In the genomic region with DNA sequence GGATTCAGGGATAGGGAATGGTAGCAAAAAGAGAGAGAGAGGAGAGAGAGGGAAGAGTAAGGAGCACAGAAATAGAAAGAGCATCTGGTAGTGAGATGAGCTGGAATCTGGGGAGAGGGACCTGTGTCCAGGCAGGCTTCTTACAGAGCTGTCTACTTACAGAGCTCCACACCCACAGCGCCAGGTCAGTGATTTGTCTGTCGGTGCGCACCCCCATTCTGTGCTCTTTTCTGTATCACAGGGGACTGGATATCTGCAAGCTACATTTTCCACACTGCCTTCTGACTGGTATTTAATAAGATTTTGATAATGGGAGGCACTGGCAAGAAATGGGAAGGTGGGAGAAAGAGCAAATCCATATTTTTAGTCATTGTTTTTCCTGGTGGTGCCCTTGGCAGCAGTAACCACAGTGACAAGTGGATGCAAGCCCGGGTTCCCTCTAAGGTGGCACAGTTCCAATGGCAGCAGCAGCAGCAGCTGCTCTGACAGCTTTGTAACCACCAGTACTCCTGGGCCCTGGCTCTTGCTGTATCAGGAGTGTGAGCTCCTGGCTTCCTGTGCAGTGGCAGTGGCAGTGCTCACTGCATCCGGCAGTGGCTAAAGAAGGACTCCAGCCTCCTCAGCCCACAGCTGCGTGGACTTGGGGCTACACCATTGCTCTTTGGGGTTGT, we compare ENCODE assay signal across 11 cellular contexts.
DNase-seq lines count a peak whose midpoint lies in the region; ATAC-seq, FAIRE-seq and TF ChIP-seq lines count a peak whose summit lies in the region.
"Had no signal": no experiment of that assay in that cellular context is flagged by ENCODE, and none has a peak within 500 bp of the region (broad histone marks: within the 10 kb centered on the region; RNA-seq: fewer than 3 reads in every experiment).

No MANE protein-coding gene starts in this region.

- whole genome bisulfite sequencing in A549 (ENCODE audit: missing lambda C conversion rate), result 77% methylated on average over 6 of the region's 6 CpGs

- TF ChIP-seq POLR2A in A549 (IDR thresholded peaks at IDR 0.05; ENCODE audit: low read length), result no peak
- no peak for TF ChIP-seq POLR2A in erythroblast (IDR thresholded peaks at IDR 0.05; ENCODE audit: low read length)

- no peak overlapping the region for H3K4me2 ChIP-seq in A549

- no peak overlapping the region for H3K27ac Mint-ChIP-seq in WTC11
- H3K27ac Mint-ChIP-seq: activated naive CD8-positive, alpha-beta T cell had no signal

- TF ChIP-seq CTCF in A549 (IDR thresholded peaks at IDR 0.05) (no peak), WTC11 (IDR thresholded peaks at IDR 0.05) (no peak), right atrium auricular region (IDR thresholded peaks at IDR 0.05) (no peak)

- CTCF ChIA-PET in A549 (lab: Yijun Ruan, JAX) (interaction anchor here (0.8 kb wide), 1 partner anchor 11 kb away, joined by 3 read pairs; no protein-coding TSS in a partner anchor), WTC11 (lab: Charles Lee) (interaction anchor here (1.3 kb wide), 1 partner anchor 18 kb away, joined by 10 read pairs; no protein-coding TSS in a partner anchor)

- no peak for FAIRE-seq in A549 (lab: Jason Lieb, UNC)
- FAIRE-seq: GM12878 had no signal

- H3K4me1 ChIP-seq in A549 (peaks cover 37% of the 10 kb centered on the region), right atrium auricular region (peaks cover 0 to 10% of the 10 kb centered on the region in 2 donors)

- H3K4me3 Mint-ChIP-seq in WTC11, result no peak overlapping the region
- H3K4me3 Mint-ChIP-seq: activated naive CD8-positive, alpha-beta T cell had no signal

- peak overlapping the region; percentile 47 to 82; a peak in 5 of 6 replicates for H3K27ac ChIP-seq in A549
- peak overlapping the region; percentile 51 to 77 for H3K27ac ChIP-seq in right atrium auricular region

- TF ChIP-seq RAD21 in A549 (conservative IDR thresholded peaks at IDR 0.05 in 1 of 2, IDR thresholded peaks at IDR 0.05 in 1 of 2), result no peak

- no peak for TF ChIP-seq EP300 in A549 (IDR thresholded peaks at IDR 0.05)

- ATAC-seq in A549 (peak in 1 of 2 experiments; percentile 55; a peak in 3 of 6 replicates), WTC11 (peak; percentile 38; the same call in 1 of the 2 replicates), HG02642 (IDR thresholded peaks at IDR 0.05; ENCODE audit: poor library complexity, unreplicated experiment) (no peak)
- ATAC-seq: GM12878 had no signal

- peak in 1 of 2 experiments; percentile 52 for DNase-seq in A549 (ENCODE audit: low read depth in 1 of 2, low spot score in 1 of 2)
- DNase-seq in NCI-H1092 treated with DMSO at 0.1 percent for 48 hours (lab: John Stamatoyannopoulos, UW), result peak; percentile 96
- DNase-seq in WTC11 (ENCODE audit: low spot score), result no peak
- no peak for DNase-seq in right atrium auricular region (ENCODE audit: low spot score)
- no peak for DNase-seq in T-helper 1 cell
- no peak for DNase-seq in MV-4-11 (lab: John Stamatoyannopoulos, UW)
- DNase-seq in erythroblast (lab: John Stamatoyannopoulos, UW), result no peak
- DNase-seq: H7 had no signal

- POLR2A ChIA-PET in A549 (lab: Yijun Ruan, JAX), result no interaction called here
- POLR2A ChIA-PET in WTC11 (lab: Charles Lee), result no interaction called here

- no peaks in the 10 kb centered on the region for H3K27me3 ChIP-seq in right atrium auricular region

- peaks cover 2% of the 10 kb centered on the region; the same call in 1 of the 2 replicates for H3K27me3 Mint-ChIP-seq in WTC11 (ENCODE audit: low read depth)
- H3K27me3 Mint-ChIP-seq: activated naive CD8-positive, alpha-beta T cell had no signal

- no peaks in the 10 kb centered on the region for H3K36me3 Mint-ChIP-seq in WTC11
- H3K36me3 Mint-ChIP-seq: activated naive CD8-positive, alpha-beta T cell had no signal

- H3K4me1 Mint-ChIP-seq in WTC11, result peaks cover 38% of the 10 kb centered on the region

- H3K9me3 Mint-ChIP-seq in WTC11, result no peaks in the 10 kb centered on the region

- peaks cover 14% of the 10 kb centered on the region; the same call in 2 of the 3 replicates for H3K9me3 ChIP-seq in A549
- no peaks in the 10 kb centered on the region for H3K9me3 ChIP-seq in right atrium auricular region

- H3K4me3 ChIP-seq in A549 (no peak overlapping the region), right atrium auricular region (no peak overlapping the region)
- H3K4me3 ChIP-seq: GM12878 had no signal

- no peaks in the 10 kb centered on the region for H3K36me3 ChIP-seq in right atrium auricular region

TF ChIP-seq in A549, 52 proteins besides CTCF, POLR2A, EP300 and RAD21 (continues in another document):
- TF ChIP-seq RNF2 (IDR thresholded peaks at IDR 0.05; ENCODE audit: borderline replicate concordance, low read depth) (no peak), JUNB (IDR thresholded peaks at IDR 0.05) (no peak), CHD2 (IDR thresholded peaks at IDR 0.05; ENCODE audit: low read length, partially characterized antibody) (no peak), HOXB13 (CRISPR knock-in tag; IDR thresholded peaks at IDR 0.05; ENCODE audit: low read depth) (no peak), CHD4 (IDR thresholded peaks at IDR 0.05; ENCODE audit: borderline replicate concordance) (no peak), MAFK (IDR thresholded peaks at IDR 0.05; ENCODE audit: partially characterized antibody) (no peak), KDM1A (IDR thresholded peaks at IDR 0.05; ENCODE audit: low read depth) (no peak), TP53 (CRISPR knock-in tag; IDR thresholded peaks at IDR 0.05) (no peak), GATA3 (IDR thresholded peaks at IDR 0.05; ENCODE audit: borderline replicate concordance) (no peak), TFCP2L1 (CRISPR knock-in tag; IDR thresholded peaks at IDR 0.05) (no peak), ZNF302 (CRISPR knock-in tag; IDR thresholded peaks at IDR 0.05) (no peak)
- TF ChIP-seq, protein P1, sequence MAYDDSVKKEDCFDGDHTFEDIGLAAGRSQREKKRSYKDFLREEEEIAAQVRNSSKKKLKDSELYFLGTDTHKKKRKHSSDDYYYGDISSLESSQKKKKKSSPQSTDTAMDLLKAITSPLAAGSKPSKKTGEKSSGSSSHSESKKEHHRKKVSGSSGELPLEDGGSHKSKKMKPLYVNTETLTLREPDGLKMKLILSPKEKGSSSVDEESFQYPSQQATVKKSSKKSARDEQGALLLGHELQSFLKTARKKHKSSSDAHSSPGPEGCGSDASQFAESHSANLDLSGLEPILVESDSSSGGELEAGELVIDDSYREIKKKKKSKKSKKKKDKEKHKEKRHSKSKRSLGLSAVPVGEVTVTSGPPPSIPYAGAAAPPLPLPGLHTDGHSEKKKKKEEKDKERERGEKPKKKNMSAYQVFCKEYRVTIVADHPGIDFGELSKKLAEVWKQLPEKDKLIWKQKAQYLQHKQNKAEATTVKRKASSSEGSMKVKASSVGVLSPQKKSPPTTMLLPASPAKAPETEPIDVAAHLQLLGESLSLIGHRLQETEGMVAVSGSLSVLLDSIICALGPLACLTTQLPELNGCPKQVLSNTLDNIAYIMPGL (CRISPR knock-in tag; IDR thresholded peaks at IDR 0.05; ENCODE audit: borderline replicate concordance), result no peak
- TF ChIP-seq, protein P2, sequence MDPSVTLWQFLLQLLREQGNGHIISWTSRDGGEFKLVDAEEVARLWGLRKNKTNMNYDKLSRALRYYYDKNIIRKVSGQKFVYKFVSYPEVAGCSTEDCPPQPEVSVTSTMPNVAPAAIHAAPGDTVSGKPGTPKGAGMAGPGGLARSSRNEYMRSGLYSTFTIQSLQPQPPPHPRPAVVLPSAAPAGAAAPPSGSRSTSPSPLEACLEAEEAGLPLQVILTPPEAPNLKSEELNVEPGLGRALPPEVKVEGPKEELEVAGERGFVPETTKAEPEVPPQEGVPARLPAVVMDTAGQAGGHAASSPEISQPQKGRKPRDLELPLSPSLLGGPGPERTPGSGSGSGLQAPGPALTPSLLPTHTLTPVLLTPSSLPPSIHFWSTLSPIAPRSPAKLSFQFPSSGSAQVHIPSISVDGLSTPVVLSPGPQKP (IDR thresholded peaks at IDR 0.05; ENCODE audit: low read depth, low read length), result no peak

TF ChIP-seq in WTC11, 78 proteins besides CTCF, POLR2A, EP300 and RAD21 (continues in another document):
- TF ChIP-seq CREM (CRISPR knock-in tag; IDR thresholded peaks at IDR 0.05) (no peak), ZNF317 (CRISPR knock-in tag; IDR thresholded peaks at IDR 0.05; ENCODE audit: borderline replicate concordance, low read depth) (no peak), PRRX2 (CRISPR knock-in tag; IDR thresholded peaks at IDR 0.05) (no peak)
- TF ChIP-seq, protein P3, sequence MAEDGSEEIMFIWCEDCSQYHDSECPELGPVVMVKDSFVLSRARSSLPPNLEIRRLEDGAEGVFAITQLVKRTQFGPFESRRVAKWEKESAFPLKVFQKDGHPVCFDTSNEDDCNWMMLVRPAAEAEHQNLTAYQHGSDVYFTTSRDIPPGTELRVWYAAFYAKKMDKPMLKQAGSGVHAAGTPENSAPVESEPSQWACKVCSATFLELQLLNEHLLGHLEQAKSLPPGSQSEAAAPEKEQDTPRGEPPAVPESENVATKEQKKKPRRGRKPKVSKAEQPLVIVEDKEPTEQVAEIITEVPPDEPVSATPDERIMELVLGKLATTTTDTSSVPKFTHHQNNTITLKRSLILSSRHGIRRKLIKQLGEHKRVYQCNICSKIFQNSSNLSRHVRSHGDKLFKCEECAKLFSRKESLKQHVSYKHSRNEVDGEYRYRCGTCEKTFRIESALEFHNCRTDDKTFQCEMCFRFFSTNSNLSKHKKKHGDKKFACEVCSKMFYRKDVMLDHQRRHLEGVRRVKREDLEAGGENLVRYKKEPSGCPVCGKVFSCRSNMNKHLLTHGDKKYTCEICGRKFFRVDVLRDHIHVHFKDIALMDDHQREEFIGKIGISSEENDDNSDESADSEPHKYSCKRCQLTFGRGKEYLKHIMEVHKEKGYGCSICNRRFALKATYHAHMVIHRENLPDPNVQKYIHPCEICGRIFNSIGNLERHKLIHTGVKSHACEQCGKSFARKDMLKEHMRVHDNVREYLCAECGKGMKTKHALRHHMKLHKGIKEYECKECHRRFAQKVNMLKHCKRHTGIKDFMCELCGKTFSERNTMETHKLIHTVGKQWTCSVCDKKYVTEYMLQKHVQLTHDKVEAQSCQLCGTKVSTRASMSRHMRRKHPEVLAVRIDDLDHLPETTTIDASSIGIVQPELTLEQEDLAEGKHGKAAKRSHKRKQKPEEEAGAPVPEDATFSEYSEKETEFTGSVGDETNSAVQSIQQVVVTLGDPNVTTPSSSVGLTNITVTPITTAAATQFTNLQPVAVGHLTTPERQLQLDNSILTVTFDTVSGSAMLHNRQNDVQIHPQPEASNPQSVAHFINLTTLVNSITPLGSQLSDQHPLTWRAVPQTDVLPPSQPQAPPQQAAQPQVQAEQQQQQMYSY (CRISPR knock-in tag; IDR thresholded peaks at IDR 0.05), result no peak
